Comparison of ENCODE assay signal across 20 cellular contexts in the genomic region with DNA sequence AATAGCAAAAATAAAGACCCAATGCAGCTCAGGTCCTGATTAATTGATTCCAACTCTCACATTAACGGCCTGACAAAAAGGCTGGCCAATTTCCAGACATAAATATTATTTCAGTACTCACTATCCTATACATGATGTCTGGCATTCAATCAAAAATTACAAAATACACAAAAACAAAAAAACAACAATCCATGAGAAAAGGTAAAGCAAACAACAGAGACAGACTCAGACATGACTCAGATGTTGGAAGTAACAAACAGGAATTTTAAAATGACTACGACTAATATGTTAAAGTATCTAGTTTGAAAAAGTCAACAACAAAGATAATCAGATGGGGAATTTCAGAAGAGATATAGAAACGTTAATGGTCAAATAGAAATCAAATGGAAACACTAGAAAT.
"Had no signal": no experiment of that assay in that cellular context is flagged by ENCODE, and none has a peak within 500 bp of the region (broad histone marks: within the 10 kb centered on the region; RNA-seq: fewer than 3 reads in every experiment).

No MANE protein-coding gene starts in this region.

- H3K36me3 ChIP-seq: neural progenitor cell, prostate gland, suprapubic skin, transverse colon, vagina had no signal

- FAIRE-seq: colon, small intestine had no signal

- H3K4me3 ChIP-seq: neural progenitor cell, prostate gland, right atrium auricular region, suprapubic skin, transverse colon, vagina had no signal

- H3K4me1 ChIP-seq: neural progenitor cell, prostate gland, right atrium auricular region, suprapubic skin, transverse colon, vagina had no signal

- DNase-seq: activated CD4-positive, alpha-beta T cell treated with anti-CD3 and anti-CD28 coated beads, Interleukin-2, amount 10 ng/mL, durations not matched to agents 7 days and 5 days; activated CD8-positive, alpha-beta memory T cell treated with anti-CD3 and anti-CD28 coated beads, Interleukin-2, amount 50 U/mL, for 4 hours; activated gamma-delta T cell treated with Interleukin-2 at 50 U/mL for 16 hours; caudate nucleus; endodermal cell; immature natural killer cell; mesenchymal stem cell; naive thymus-derived CD4-positive, alpha-beta T cell; small intestine; stimulated activated CD4-positive, alpha-beta T cell treated with anti-CD3 and anti-CD28 coated beads, Interleukin-4, amount 100 ng/mL, for 1 hour; stimulated activated naive CD8-positive, alpha-beta T cell treated with anti-CD3 and anti-CD28 coated beads, Interleukin-15, amount 100 ng/mL, for 72 hours; transverse colon had no signal

- H3K4me2 ChIP-seq: neural progenitor cell had no signal

- H3K9ac ChIP-seq: neural progenitor cell had no signal

- H3K27ac ChIP-seq: neural progenitor cell, prostate gland, suprapubic skin, transverse colon, vagina had no signal

- H3K9me3 ChIP-seq: prostate gland, suprapubic skin, transverse colon, vagina had no signal

- H3K27me3 ChIP-seq: neural progenitor cell, right atrium auricular region, suprapubic skin, transverse colon, vagina had no signal

- H2AFZ ChIP-seq: neural progenitor cell had no signal

- ATAC-seq: activated CD4-positive, CD25-positive, alpha-beta regulatory T cell treated with anti-CD3 and anti-CD28 coated beads, Interleukin-2, amount 50 U/mL, for 24 hours; activated naive CD4-positive, alpha-beta T cell treated with anti-CD3 and anti-CD28 coated beads, Interleukin-2, amount 50 U/mL, for 72 hours; naive thymus-derived CD4-positive, alpha-beta T cell; stimulated activated naive CD8-positive, alpha-beta T cell treated with anti-CD3 and anti-CD28 coated beads, Interleukin-15, amount 100 ng/mL, for 72 hours had no signal
